19 cellular contexts compared by ENCODE assay signal in genomic region chr17:19310151-19310550, GRCh38. TPM values are rescaled to one million over a fixed set of nuclear protein-coding genes. Genes with fewer than 3 reads are reported as not detected.
DNase-seq lines count a peak whose midpoint lies in the region; ATAC-seq and TF ChIP-seq lines count a peak whose summit lies in the region.
"Had no signal": no experiment of that assay in that cellular context is flagged by ENCODE, and none has a peak within 500 bp of the region (broad histone marks: within the 10 kb centered on the region; RNA-seq: fewer than 3 reads in every experiment).

No MANE protein-coding gene starts in this region.

- no peak for DNase-seq in HFFc6
- DNase-seq in stimulated activated CD4-positive, alpha-beta T cell treated with anti-CD3 and anti-CD28 coated beads, Interleukin-2, amount 100 ng/mL, for 48 hours, result no peak
- no peak for DNase-seq in NCI-H524 (lab: John Stamatoyannopoulos, UW)
- DNase-seq: Calu3, DMS79 treated with DMSO at 0.1 percent for 48 hours, GF-D8, NCI-H1048, NCI-H1417, NCI-H1694, NCI-H2029 treated with DMSO at 0.1 percent for 48 hours, NCI-H446 treated with DMSO at 0.1 percent for 48 hours, SHP77 treated with DMSO at 0.1 percent for 48 hours had no signal

- no peak overlapping the region for H3K4me3 Mint-ChIP-seq in HFFc6

- peak overlapping the region; percentile 72 for H3K27ac ChIP-seq in angular gyrus (ENCODE audit: low read depth, low read length)
- H3K27ac ChIP-seq in layer of hippocampus (ENCODE audit: low read depth, low read length), result peak overlapping the region; percentile 95
- H3K27ac ChIP-seq in temporal lobe (ENCODE audit: low read depth, low read length), result peak overlapping the region; percentile 98
- H3K27ac ChIP-seq: A549, HL-60 had no signal

- TF ChIP-seq CTCF in HFFc6 (IDR thresholded peaks at IDR 0.05), result no peak

- H3K9me3 Mint-ChIP-seq in HFFc6, result no peaks in the 10 kb centered on the region

- peaks cover 18% of the 10 kb centered on the region for H3K36me3 Mint-ChIP-seq in HFFc6 (ENCODE audit: low read depth)

- ATAC-seq in HG03039 (IDR thresholded peaks at IDR 0.05; ENCODE audit: unreplicated experiment), result no peak
- ATAC-seq in HG02678 (IDR thresholded peaks at IDR 0.05; ENCODE audit: unreplicated experiment), result no peak

- peak overlapping the region; percentile 33; the same call in 1 of the 2 replicates for H3K27ac Mint-ChIP-seq in HFFc6

- H3K27me3 Mint-ChIP-seq in HFFc6 (ENCODE audit: insufficient read depth), result peaks cover 1% of the 10 kb centered on the region

- H3K27me3 ChIP-seq in layer of hippocampus (ENCODE audit: control insufficient read depth, insufficient read depth, low read length), result no peaks in the 10 kb centered on the region

- H3K4me1 Mint-ChIP-seq in HFFc6 (ENCODE audit: low read depth), result peaks cover 49% of the 10 kb centered on the region

RNA-seq across cellular contexts. Expression of gene B9D1, which starts 52.4 kb away (rescaled TPM):
- total RNA-seq in HFFc6 (2021; fragmentation: NEBNext Ultra II Directional; extraction: Animal tissue kit (Norgen Biotek cat#: 25700)), result 10 to 100 TPM; 18.0 to 28.9 (median 24.5) TPM
- 7.9 TPM for total RNA-seq in temporal lobe
